28 cellular contexts compared by ENCODE assay signal in the genomic region with DNA sequence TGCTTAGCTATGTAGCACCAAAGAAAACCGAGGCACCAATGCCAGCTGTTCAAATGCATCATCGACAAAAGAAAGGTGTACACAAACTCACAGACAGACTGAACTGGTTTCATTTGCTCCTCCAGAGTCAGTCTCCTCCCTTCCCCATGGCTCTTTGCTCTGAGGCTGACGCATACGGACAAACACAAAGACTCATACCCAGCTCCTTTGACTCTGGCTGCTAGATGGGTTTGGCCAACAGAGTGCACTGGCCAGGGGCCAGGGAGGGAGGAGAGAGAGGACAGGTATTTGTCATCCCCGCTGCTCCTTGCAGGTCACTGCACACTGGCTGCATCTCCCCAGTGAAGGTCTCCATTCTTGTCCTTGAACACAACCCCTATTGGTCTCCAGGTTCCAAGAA. TPM values are rescaled to one million over a fixed set of nuclear protein-coding genes. Genes with fewer than 3 reads are reported as not detected.
A peak's percentile ranks its signal among the peaks of the same experiment; 100 is the strongest.
DNase-seq lines count a peak whose midpoint lies in the region; ATAC-seq, FAIRE-seq and TF ChIP-seq lines count a peak whose summit lies in the region.
"Had no signal": no experiment of that assay in that cellular context is flagged by ENCODE, and none has a peak within 500 bp of the region (broad histone marks: within the 10 kb centered on the region; RNA-seq: fewer than 3 reads in every experiment).

No MANE protein-coding gene starts in this region.

- TF ChIP-seq CTCF in Calu3 (IDR thresholded peaks at IDR 0.05; ENCODE audit: unreplicated experiment): no peak
- no peak for TF ChIP-seq CTCF in PC-3 (conservative IDR thresholded peaks at IDR 0.05; ENCODE audit: low read depth, low read length)
- no peak for TF ChIP-seq CTCF in bronchial epithelial cell (IDR thresholded peaks at IDR 0.05; ENCODE audit: insufficient read depth, low read length, severe bottlenecking)

- H3K9ac ChIP-seq in PC-3 (ENCODE audit: low read length): peak overlapping the region; percentile 56

- H3K27me3 ChIP-seq in PC-3 (ENCODE audit: low read length) (no peaks in the 10 kb centered on the region), bronchial epithelial cell (ENCODE audit: control insufficient read depth, insufficient read depth, low read length) (no peaks in the 10 kb centered on the region)
- H3K27me3 ChIP-seq: BE2C had no signal

- H3K9me2 ChIP-seq in PC-3 (replicated peaks; ENCODE audit: low read length): no peaks in the 10 kb centered on the region

- BruUV-seq in Calu3 (replicated peaks; lab: Mats Ljungman, UMichigan) (no TSS peak), PC-3 (replicated peaks; lab: Mats Ljungman, UMichigan) (no TSS peak)

- H3K27ac Mint-ChIP-seq in Calu3 (ENCODE audit: unreplicated experiment): no peak overlapping the region
- H3K27ac Mint-ChIP-seq: activated CD4-positive, alpha-beta memory T cell treated with anti-CD3 and anti-CD28 coated beads, Interleukin-2, amount 10 ng/mL, durations not matched to agents 7 days and 5 days; activated T-helper 1 cell treated with anti-CD3 and anti-CD28 coated beads, Interleukin-12 subunit alpha, Interleukin-12 subunit beta, Interleukin-2, Interleukin-4 antibody, amounts not matched to agents 30 ng/mL and 10 ng/mL and 1 ng/mL, durations not matched to agents 14 hours and 24 hours and 36 hours; CD8-positive, alpha-beta memory T cell; naive thymus-derived CD4-positive, alpha-beta T cell; type B pancreatic cell had no signal

- H3K4me3 Mint-ChIP-seq in Calu3 (ENCODE audit: low read depth, unreplicated experiment): no peak overlapping the region
- H3K4me3 Mint-ChIP-seq: activated CD4-positive, alpha-beta memory T cell treated with anti-CD3 and anti-CD28 coated beads, Interleukin-2, amount 10 ng/mL, durations not matched to agents 7 days and 5 days; activated T-helper 1 cell treated with anti-CD3 and anti-CD28 coated beads, Interleukin-12 subunit alpha, Interleukin-12 subunit beta, Interleukin-2, Interleukin-4 antibody, amounts not matched to agents 30 ng/mL and 10 ng/mL and 1 ng/mL, durations not matched to agents 14 hours and 24 hours and 36 hours; CD8-positive, alpha-beta memory T cell; naive thymus-derived CD4-positive, alpha-beta T cell; type B pancreatic cell had no signal

- no peaks in the 10 kb centered on the region for H3F3A ChIP-seq in PC-3 (ENCODE audit: low read length, unreplicated experiment)

- no peaks in the 10 kb centered on the region for H4K20me1 ChIP-seq in PC-3 (ENCODE audit: low read length)

- peaks cover 70% of the 10 kb centered on the region for H3K27me3 Mint-ChIP-seq in Calu3 (ENCODE audit: unreplicated experiment)

- H3K4me1 ChIP-seq in PC-3 (ENCODE audit: insufficient read depth, low read length): peaks cover 35% of the 10 kb centered on the region
- H3K4me1 ChIP-seq: BE2C, lower lobe of right lung had no signal

- H3K9me3 ChIP-seq in PC-3 (ENCODE audit: low read length): no peaks in the 10 kb centered on the region
- H3K9me3 ChIP-seq: BE2C, lower lobe of right lung had no signal

- CTCF ChIA-PET in Calu3 (lab: Charles Lee) (no interaction called here), PC-3 (lab: Charles Lee) (no interaction called here)

- intact Hi-C loops in Calu3 (cut with micrococcal nuclease; ENCODE audit: unreplicated experiment) (no loop called here), PC-3 (cut with micrococcal nuclease) (no loop called here)

- no peaks in the 10 kb centered on the region for H3K9me3 Mint-ChIP-seq in Calu3 (ENCODE audit: low read depth, unreplicated experiment)
- H3K9me3 Mint-ChIP-seq: activated CD4-positive, alpha-beta memory T cell treated with anti-CD3 and anti-CD28 coated beads, Interleukin-2, amount 10 ng/mL, durations not matched to agents 7 days and 5 days; activated T-helper 1 cell treated with anti-CD3 and anti-CD28 coated beads, Interleukin-12 subunit alpha, Interleukin-12 subunit beta, Interleukin-2, Interleukin-4 antibody, amounts not matched to agents 30 ng/mL and 10 ng/mL and 1 ng/mL, durations not matched to agents 14 hours and 24 hours and 36 hours; type B pancreatic cell had no signal

- POLR2A ChIA-PET in PC-3 (lab: Charles Lee; ENCODE audit: unreplicated experiment): no interaction called here

- H3K4me1 Mint-ChIP-seq in Calu3 (ENCODE audit: low read depth, unreplicated experiment): no peaks in the 10 kb centered on the region
- H3K4me1 Mint-ChIP-seq: activated CD4-positive, alpha-beta memory T cell treated with anti-CD3 and anti-CD28 coated beads, Interleukin-2, amount 10 ng/mL, durations not matched to agents 7 days and 5 days; CD8-positive, alpha-beta memory T cell; naive thymus-derived CD4-positive, alpha-beta T cell had no signal

- FAIRE-seq in bronchial epithelial cell (lab: Jason Lieb, UNC): peak; percentile 97

- H3K36me3 ChIP-seq in PC-3 (ENCODE audit: low read depth, low read length): no peaks in the 10 kb centered on the region
- no peaks in the 10 kb centered on the region for H3K36me3 ChIP-seq in bronchial epithelial cell (ENCODE audit: control insufficient read depth, insufficient read depth, low read length)
- H3K36me3 ChIP-seq: BE2C, lower lobe of right lung had no signal

- H3K4me2 ChIP-seq in PC-3 (ENCODE audit: low read length): peak overlapping the region; percentile 74
- H3K4me2 ChIP-seq: hepatocyte had no signal

- DNase-seq in Calu3 (peak; percentile 4), ELR (ENCODE audit: low read depth) (peak; percentile 2), PC-3 (peak; percentile 97), bronchial epithelial cell (ENCODE audit: low read depth) (peak; percentile 62), DMS 273 treated with DMSO at 0.1 percent for 48 hours (lab: John Stamatoyannopoulos, UW) (no peak)
- no peak for DNase-seq in stimulated activated naive CD4-positive, alpha-beta T cell (lab: John Stamatoyannopoulos, UW)
- DNase-seq: ACHN; activated CD4-positive, alpha-beta memory T cell treated with anti-CD3 and anti-CD28 coated beads, Interleukin-2, amount 10 ng/mL, durations not matched to agents 7 days and 5 days; activated CD8-positive, alpha-beta memory T cell treated with anti-CD3 and anti-CD28 coated beads, Interleukin-2, amount 50 U/mL, for 48 hours; activated naive CD4-positive, alpha-beta T cell treated with anti-CD3 and anti-CD28 coated beads, Interleukin-2, amount 50 U/mL, for 16 hours; BE2C; CD8-positive, alpha-beta memory T cell; GDM1; lower lobe of right lung; MM.1S; naive thymus-derived CD4-positive, alpha-beta T cell; NCI-H1930; NCI-H2227 treated with DMSO at 0.1 percent for 48 hours; NCI-H748 treated with DMSO at 0.1 percent for 48 hours; occipital lobe; SHP77; stimulated activated CD4-positive, alpha-beta T cell treated with anti-CD3 and anti-CD28 coated beads, Interleukin-4, amount 100 ng/mL, for 1 hour had no signal

- H3K27ac ChIP-seq in PC-3 (ENCODE audit: low read length): peak overlapping the region; percentile 87
- H3K27ac ChIP-seq: hepatocyte, lower lobe of right lung had no signal

- ATAC-seq in PC-3 (peak; percentile 94), HG03135 (IDR thresholded peaks at IDR 0.05; ENCODE audit: unreplicated experiment) (no peak), HG03457 (IDR thresholded peaks at IDR 0.05; ENCODE audit: unreplicated experiment) (no peak)
- ATAC-seq: lower lobe of right lung; naive thymus-derived CD4-positive, alpha-beta T cell had no signal

- peak overlapping the region; percentile 36 for H3K4me3 ChIP-seq in PC-3 (ENCODE audit: low read length)
- H3K4me3 ChIP-seq in bronchial epithelial cell (ENCODE audit: low read depth, low read length): no peak overlapping the region
- H3K4me3 ChIP-seq: hepatocyte, lower lobe of right lung had no signal

- H3K79me2 ChIP-seq in PC-3 (ENCODE audit: low read length): no peaks in the 10 kb centered on the region
- H3K79me2 ChIP-seq: hepatocyte had no signal

- no peaks in the 10 kb centered on the region for H3K36me3 Mint-ChIP-seq in Calu3 (ENCODE audit: insufficient read depth, unreplicated experiment)
- H3K36me3 Mint-ChIP-seq: CD8-positive, alpha-beta memory T cell; naive thymus-derived CD4-positive, alpha-beta T cell; type B pancreatic cell had no signal

- peak overlapping the region; percentile 44; the same call in 1 of the 2 replicates for H2AFZ ChIP-seq in PC-3 (ENCODE audit: low read length)
- H2AFZ ChIP-seq: hepatocyte had no signal

RNA-seq across cellular contexts. Expression of a gene that starts 40.7 kb away (rescaled TPM):
- total RNA-seq in Calu3 (2022) (0.88 and 1.1 TPM in 2 replicates), PC-3 (2014; rRNA removed) (1.1 and 4.0 TPM in 2 replicates), bronchial epithelial cell (0.51 and 1.8 TPM in 2 replicates)
- total RNA-seq: activated CD4-positive, alpha-beta memory T cell treated with anti-CD3 and anti-CD28 coated beads, Interleukin-2, amount 10 ng/mL, durations not matched to agents 7 days and 5 days; activated T-helper 1 cell treated with anti-CD3 and anti-CD28 coated beads, Interleukin-12 subunit alpha, Interleukin-12 subunit beta, Interleukin-2, Interleukin-4 antibody, amounts not matched to agents 30 ng/mL and 10 ng/mL and 1 ng/mL, durations not matched to agents 14 hours and 24 hours and 36 hours; CD8-positive, alpha-beta memory T cell; naive thymus-derived CD4-positive, alpha-beta T cell; T-helper 2 cell treated with Interferon-gamma antibody and Interleukin-4, amounts not matched to agents 100 ng/mL and 5 ng/mL, for 36 hours had no signal

Comparison
In these comparisons a context has a peak if more than half of its experiments do, and no peak if none do; other contexts are left out.
1. DNase-seq: peak in Calu3 (single experiment), ELR (single experiment), PC-3 (single experiment) and bronchial epithelial cell (single experiment); none in stimulated activated naive CD4-positive, alpha-beta T cell (0 of 6) and DMS 273 treated with DMSO at 0.1 percent for 48 hours (single experiment).